Comparison of ENCODE assay signal across 1 cellular context in genomic region chr17:78839762-78840529, GRCh38.
A peak's percentile ranks its signal among the peaks of the same experiment; 100 is the strongest.
TF ChIP-seq lines count a peak whose summit lies in the region.

No MANE protein-coding gene starts in this region.

TF ChIP-seq in HEK293, 187 proteins besides CTCF, POLR2A, EP300 and RAD21 (continued from another document):
- no peak for TF ChIP-seq ZNF148 (tag by site-specific recombination; IDR thresholded peaks at IDR 0.05; ENCODE audit: borderline replicate concordance)
- TF ChIP-seq EGR2 (tag by site-specific recombination; IDR thresholded peaks at IDR 0.05; ENCODE audit: low read depth) = peak; percentile 42
- peak; percentile 50; the same call in 1 of the 2 replicates for TF ChIP-seq KLF8 (tag by site-specific recombination; IDR thresholded peaks at IDR 0.05)
- TF ChIP-seq KLF7 (tag by site-specific recombination; IDR thresholded peaks at IDR 0.05; ENCODE audit: borderline replicate concordance) = peak; percentile 61; the same call in 1 of the 2 replicates
- no peak for TF ChIP-seq ZNF280D (tag by site-specific recombination; IDR thresholded peaks at IDR 0.05)
- TF ChIP-seq, protein P1, sequence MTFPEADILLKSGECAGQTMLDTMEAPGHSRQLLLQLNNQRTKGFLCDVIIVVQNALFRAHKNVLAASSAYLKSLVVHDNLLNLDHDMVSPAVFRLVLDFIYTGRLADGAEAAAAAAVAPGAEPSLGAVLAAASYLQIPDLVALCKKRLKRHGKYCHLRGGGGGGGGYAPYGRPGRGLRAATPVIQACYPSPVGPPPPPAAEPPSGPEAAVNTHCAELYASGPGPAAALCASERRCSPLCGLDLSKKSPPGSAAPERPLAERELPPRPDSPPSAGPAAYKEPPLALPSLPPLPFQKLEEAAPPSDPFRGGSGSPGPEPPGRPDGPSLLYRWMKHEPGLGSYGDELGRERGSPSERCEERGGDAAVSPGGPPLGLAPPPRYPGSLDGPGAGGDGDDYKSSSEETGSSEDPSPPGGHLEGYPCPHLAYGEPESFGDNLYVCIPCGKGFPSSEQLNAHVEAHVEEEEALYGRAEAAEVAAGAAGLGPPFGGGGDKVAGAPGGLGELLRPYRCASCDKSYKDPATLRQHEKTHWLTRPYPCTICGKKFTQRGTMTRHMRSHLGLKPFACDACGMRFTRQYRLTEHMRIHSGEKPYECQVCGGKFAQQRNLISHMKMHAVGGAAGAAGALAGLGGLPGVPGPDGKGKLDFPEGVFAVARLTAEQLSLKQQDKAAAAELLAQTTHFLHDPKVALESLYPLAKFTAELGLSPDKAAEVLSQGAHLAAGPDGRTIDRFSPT (tag by site-specific recombination; IDR thresholded peaks at IDR 0.05) = no peak
TF ChIP-seq in HEK293: peak in this region for 27.
